In genomic region chr5:180494060-180494509, GRCh38 we compare ENCODE assay signal across 8 cellular contexts. TPM values are rescaled to one million over a fixed set of nuclear protein-coding genes. Genes with fewer than 3 reads are reported as not detected.
DNase-seq lines count a peak whose midpoint lies in the region; ATAC-seq, FAIRE-seq and TF ChIP-seq lines count a peak whose summit lies in the region.

CNOT6 (plus strand) TSS chr5:180494379; CDS start chr5:180529277, 34,898 bp downstream.

- BruUV-seq in HepG2 (replicated peaks; lab: Mats Ljungman, UMichigan), result no TSS peak

- FAIRE-seq in HepG2 (lab: Jason Lieb, UNC), result peak; percentile 60

- POLR2A ChIA-PET in HepG2 (lab: Yijun Ruan, JAX), result interaction anchor here (1.8 kb wide), 1 partner anchor 10 kb away, joined by 3 read pairs; no protein-coding TSS in a partner anchor

- peaks cover 3 to 15% of the 10 kb centered on the region in 2 donors for H3K36me3 Mint-ChIP-seq in CD14-positive monocyte

- peaks cover 45% of the 10 kb centered on the region for H3K4me1 ChIP-seq in HepG2 (ENCODE audit: insufficient read depth, low read length)

- H3K79me2 ChIP-seq in HepG2 (ENCODE audit: insufficient read depth, low read length), result peaks cover 42% of the 10 kb centered on the region

- peaks cover 27% of the 10 kb centered on the region for H3K4me1 Mint-ChIP-seq in CD14-positive monocyte

- H3K27ac Mint-ChIP-seq in CD14-positive monocyte, result peak within 1 kb of the TSS; percentile 78 to 94 (median 91)

- TF ChIP-seq POLR2A in HepG2 (IDR thresholded peaks at IDR 0.05; ENCODE audit: insufficient read depth in 1 of 2, low read depth in 2 of 2, low read length in 2 of 2), result peak; percentile 26 to 76; a peak in 2 of 4 replicates

- H3K9me3 ChIP-seq in HepG2 (ENCODE audit: low read length), result no peaks in the 10 kb centered on the region

- ATAC-seq in GM19397 (IDR thresholded peaks at IDR 0.05; ENCODE audit: unreplicated experiment) (peak; percentile 92), HG03565 (IDR thresholded peaks at IDR 0.05; ENCODE audit: unreplicated experiment) (peak; percentile 89), HepG2 (peak; percentile 88)

- TF ChIP-seq RAD21 in HepG2 (CRISPR knock-in tag; IDR thresholded peaks at IDR 0.05), result no peak

- H3K4me3 ChIP-seq in HepG2 (replicated peaks in 1 of 3; ENCODE audit: insufficient read depth in 1 of 3, low read depth in 2 of 3, low read length in 3 of 3), result peak within 1 kb of the TSS; percentile 77 to 99 (median 86)

- H3K27me3 Mint-ChIP-seq in CD14-positive monocyte (ENCODE audit: low read depth in 3 of 3), result peaks cover 0 to 2% (median 0%) of the 10 kb centered on the region in 3 donors

- peaks cover 1 to 5% of the 10 kb centered on the region in 2 experiments; a peak in 1 of 5 replicates for H3K36me3 ChIP-seq in HepG2 (replicated peaks in 1 of 2; ENCODE audit: control insufficient read depth in 1 of 2, insufficient read depth in 2 of 2, low read length in 2 of 2)

- H3K4me3 Mint-ChIP-seq in CD14-positive monocyte, result peak within 1 kb of the TSS; percentile 95 to 97

- H3K4me2 ChIP-seq in HepG2 (ENCODE audit: low read depth, low read length), result peak within 1 kb of the TSS; percentile 86

- peak; percentile 89 for DNase-seq in CD14-positive monocyte (ENCODE audit: low spot score)
- DNase-seq in NCI-H748 treated with DMSO at 0.1 percent for 48 hours (lab: John Stamatoyannopoulos, UW), result peak; percentile 76
- peak; percentile 90 to 92 for DNase-seq in activated CD4-positive, alpha-beta T cell treated with anti-CD3 and anti-CD28 coated beads, Interleukin-2, amount 50 U/mL, for 4 hours
- peak; percentile 97 for DNase-seq in dermis blood vessel endothelial cell
- DNase-seq in HepG2 (ENCODE audit: low spot score), result peak; percentile 80
- DNase-seq in stimulated activated CD4-positive, alpha-beta T cell treated with anti-CD3 and anti-CD28 coated beads, Interleukin-2, amount 100 ng/mL, for 48 hours, result peak; percentile 91 to 95

- CTCF ChIA-PET in HepG2 (lab: Yijun Ruan, JAX; ENCODE audit: low intra/inter-chr PET ratio, low total read pairs), result no interaction called here

- H3K27ac ChIP-seq in HepG2 (ENCODE audit: extremely low read length, insufficient read depth, low read length), result peak within 1 kb of the TSS; percentile 95

- peaks cover 0 to 2% (median 0%) of the 10 kb centered on the region in 7 donors for H3K9me3 Mint-ChIP-seq in CD14-positive monocyte

- peak within 1 kb of the TSS; percentile 95 for H3K9ac ChIP-seq in HepG2 (ENCODE audit: insufficient read depth, low read depth, low read length)

- WGBS in HepG2 (ENCODE audit: low lambda C conversion rate), result 2% methylated on average over 17 of the region's 56 CpGs

- TF ChIP-seq CTCF in CD14-positive monocyte (IDR thresholded peaks at IDR 0.05) (no peak), HepG2 (CRISPR knock-in tag; IDR thresholded peaks at IDR 0.05) (no peak)

- TF ChIP-seq EP300 in HepG2 (IDR thresholded peaks at IDR 0.05; ENCODE audit: low read depth in 2 of 2, low read length in 2 of 2) (no peak; a peak in 1 of 4 replicates), HepG2 (CRISPR knock-in tag; IDR thresholded peaks at IDR 0.05; ENCODE audit: borderline replicate concordance) (no peak)

- no peak within 1 kb of the TSS for H2AFZ ChIP-seq in HepG2 (ENCODE audit: low read length)

- in situ Hi-C loops in HepG2 (cut with HindIII; ENCODE audit: extremely low pct_ligation_motif_present, low pct_unique_long_range_greater_than_20kb), result no loop called here

- H3K27me3 ChIP-seq in HepG2 (ENCODE audit: control insufficient read depth in 1 of 2, insufficient read depth in 2 of 2, low read length in 2 of 2), result no peaks in the 10 kb centered on the region; a peak in 1 of 5 replicates

- peaks cover 13% of the 10 kb centered on the region for H4K20me1 ChIP-seq in HepG2 (ENCODE audit: insufficient read depth, low read length)

- intact Hi-C loops in CD14-positive monocyte (cut with micrococcal nuclease), result loop anchor here (10.0 kb wide), 2 partner anchors 199 to 751 kb away; partner anchors contain the start of genes MAPK9 (in 2 of the 2) and RACK1 (in 1 of the 2)
- intact Hi-C loops in HepG2 (cut with micrococcal nuclease; ENCODE audit: unreplicated experiment), result no loop called here

TF ChIP-seq in HepG2, 621 proteins besides CTCF, POLR2A, EP300 and RAD21 (continues in another document):
- TF ChIP-seq SMARCE1 (IDR thresholded peaks at IDR 0.05; ENCODE audit: borderline replicate concordance) (no peak), ZFP36L1 (CRISPR knock-in tag; IDR thresholded peaks at IDR 0.05) (no peak), GATAD2A (CRISPR knock-in tag; IDR thresholded peaks at IDR 0.05) (peak; percentile 45; the same call in 1 of the 2 replicates), ZNF275 (CRISPR knock-in tag; IDR thresholded peaks at IDR 0.05; ENCODE audit: borderline replicate concordance) (no peak; the same call in 1 of the 2 replicates), MNT (IDR thresholded peaks at IDR 0.05) (no peak), FOXP1 (IDR thresholded peaks at IDR 0.05) (no peak), FOXP1 (CRISPR knock-in tag; IDR thresholded peaks at IDR 0.05) (no peak)

RNA-seq across cellular contexts. Expression of gene CNOT6, which starts in this region (rescaled TPM):
- 1 to 10 TPM; 4.8 to 9.5 TPM for polyA plus RNA-seq in CD14-positive monocyte
- 21.6 and 44.6 TPM in 2 replicates for total RNA-seq in dermis blood vessel endothelial cell
- total RNA-seq in HepG2 (2016; rRNA removed; fragmentation: Illumina TruSeq; extraction: Trizol), result 8.8 and 20.9 TPM in 2 replicates
- total RNA-seq in HepG2 (2016; cell fraction: cytosol; rRNA removed; fragmentation: Illumina TruSeq; extraction: Trizol; ENCODE audit: low read depth), result 4.0 and 5.8 TPM in 2 replicates
- total RNA-seq in HepG2 (2016; cell fraction: insoluble cytoplasmic fraction; rRNA removed; fragmentation: Illumina TruSeq; extraction: Trizol), result 8.8 and 21.7 TPM in 2 replicates
- total RNA-seq in HepG2 (2016; cell fraction: membrane; rRNA removed; fragmentation: Illumina TruSeq; extraction: Trizol), result 12.3 and 13.7 TPM in 2 replicates
- 13.5 and 15.2 TPM in 2 replicates for total RNA-seq in HepG2 (2016; cell fraction: nucleus; rRNA removed; fragmentation: Illumina TruSeq; extraction: Trizol)
- 8.2 and 9.1 TPM in 2 replicates for polyA plus RNA-seq in HepG2 (2011; rRNA removed)
- 4.1 and 6.7 TPM in 2 replicates for polyA plus RNA-seq in HepG2 (2011; cell fraction: cytosol; rRNA removed)
- polyA plus RNA-seq in HepG2 (2011; cell fraction: nucleus; rRNA removed), result 4.3 and 5.9 TPM in 2 replicates
- 9.5 and 13.5 TPM in 2 replicates for polyA plus RNA-seq in HepG2 (2012)
- polyA plus RNA-seq in HepG2 (2016; cell fraction: cytosol; fragmentation: Illumina TruSeq; extraction: Trizol; ENCODE audit: low read depth), result 1.5 and 2.1 TPM in 2 replicates
- 22.1 and 25.0 TPM in 2 replicates for polyA plus RNA-seq in HepG2 (2016; cell fraction: insoluble cytoplasmic fraction; fragmentation: Illumina TruSeq; extraction: Trizol; ENCODE audit: low read depth)
- 8.3 and 8.5 TPM in 2 replicates for polyA plus RNA-seq in HepG2 (2016; cell fraction: membrane; fragmentation: Illumina TruSeq; extraction: Trizol; ENCODE audit: low read depth)
- 17.3 and 18.4 TPM in 2 replicates for polyA plus RNA-seq in HepG2 (2016; cell fraction: nucleus; fragmentation: Illumina TruSeq; extraction: Trizol; ENCODE audit: insufficient read depth, low read depth)
- polyA minus RNA-seq in HepG2 (2011; rRNA and poly(A)+ RNA removed; ENCODE audit: low replicate concordance), result 7.4 and 18.7 TPM in 2 replicates
- 8.8 and 11.2 TPM in 2 replicates for polyA minus RNA-seq in HepG2 (2011; cell fraction: cytosol; rRNA and poly(A)+ RNA removed)
- 13.7 and 17.5 TPM in 2 replicates for polyA minus RNA-seq in HepG2 (2011; cell fraction: nucleus; rRNA and poly(A)+ RNA removed)

Comparison
In these comparisons a context has a peak if more than half of its experiments do, and no peak if none do; other contexts are left out.
1. Peak in every context shown above with its lines: DNase-seq, ATAC-seq, H3K4me3 ChIP-seq and H3K27ac ChIP-seq.